ENCODE assay signal across 22 cellular contexts in genomic region chr16:867421-868385, GRCh38.
"Had no signal": no experiment of that assay in that cellular context is flagged by ENCODE, and none has a peak within 500 bp of the region (broad histone marks: within the 10 kb centered on the region; RNA-seq: fewer than 3 reads in every experiment).

No MANE protein-coding gene starts in this region.

- H2AFZ ChIP-seq: neural progenitor cell had no signal

- H3K4me3 ChIP-seq: ascending aorta, colonic mucosa, dorsolateral prefrontal cortex, esophagus squamous epithelium, gastroesophageal sphincter, lung, neural progenitor cell, uterus had no signal

- H3K36me3 ChIP-seq: brain microvascular endothelial cell, colonic mucosa, neural progenitor cell, uterus had no signal

- H3K9me3 ChIP-seq: ascending aorta, colonic mucosa, esophagus squamous epithelium, gastroesophageal sphincter, uterus had no signal

- H3K9ac ChIP-seq: neural progenitor cell had no signal

- H3K4me2 ChIP-seq: neural progenitor cell had no signal

- ATAC-seq: activated naive CD4-positive, alpha-beta T cell treated with anti-CD3 and anti-CD28 coated beads, Interleukin-2, amount 50 U/mL, for 72 hours; activated T-helper 17 cell treated with anti-CD3 and anti-CD28 coated beads, Interleukin-2, amount 50 U/mL, for 72 hours; gastroesophageal sphincter; left colon; naive thymus-derived CD8-positive, alpha-beta T cell; stimulated activated memory B cell treated with anti-CD40 and anti-IgM and Interleukin-4, amounts not matched to agents 10 μg/mL and 1 μg/mL and 100 μg/mL, for 72 hours; WTC11 had no signal

- FAIRE-seq: islet of Langerhans, small intestine had no signal

- H3K4me1 ChIP-seq: ascending aorta, colonic mucosa, esophagus squamous epithelium, gastroesophageal sphincter, neural progenitor cell, uterus had no signal

- H3K27ac ChIP-seq: ascending aorta, brain microvascular endothelial cell, colonic mucosa, esophagus squamous epithelium, gastroesophageal sphincter, neural progenitor cell, uterus had no signal

- DNase-seq: activated CD8-positive, alpha-beta memory T cell treated with anti-CD3 and anti-CD28 coated beads for 24 hours; activated T-cell treated with anti-CD3 and anti-CD28 coated beads, Interleukin-2, amount 50 U/mL, for 24 hours; brain microvascular endothelial cell; colonic mucosa; dorsolateral prefrontal cortex; esophagus squamous epithelium; left colon; small intestine; stimulated activated CD4-positive, alpha-beta T cell treated with anti-CD3 and anti-CD28 coated beads, Interleukin-15, amount 100 ng/mL, for 24 hours; T1000; trophoblast cell; uterus had no signal

- H3K27me3 ChIP-seq: ascending aorta, brain microvascular endothelial cell, colonic mucosa, dorsolateral prefrontal cortex, esophagus squamous epithelium, gastroesophageal sphincter, neural progenitor cell, uterus had no signal
